11 cellular contexts compared by ENCODE assay signal in the genomic region with DNA sequence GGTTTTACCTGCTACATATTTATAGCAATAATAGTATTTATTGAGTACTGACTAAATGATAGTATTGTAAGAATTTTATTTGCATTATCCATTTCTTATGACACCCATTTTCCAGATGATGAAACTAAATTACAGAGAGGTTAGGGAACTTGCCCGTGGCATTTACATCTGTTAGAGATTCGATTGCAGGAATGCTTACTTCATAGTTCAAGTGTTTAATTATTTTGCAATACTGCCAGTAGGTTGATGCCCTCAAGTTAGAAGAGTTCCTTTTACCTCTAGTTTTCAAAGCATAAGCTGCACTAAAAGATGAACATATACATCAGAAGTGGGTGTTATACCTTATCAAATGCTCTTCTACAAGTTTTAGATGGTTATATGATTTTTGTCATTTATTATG.
"Had no signal": no experiment of that assay in that cellular context is flagged by ENCODE, and none has a peak within 500 bp of the region (broad histone marks: within the 10 kb centered on the region; RNA-seq: fewer than 3 reads in every experiment).

No MANE protein-coding gene starts in this region.

- ATAC-seq: activated CD8-positive, alpha-beta memory T cell treated with anti-CD3 and anti-CD28 coated beads, Interleukin-2, amount 10 ng/mL, durations not matched to agents 7 days and 5 days; T-cell had no signal

- H3K36me3 ChIP-seq: cardiac muscle cell, esophagus muscularis mucosa, transverse colon had no signal

- H3K27ac ChIP-seq: cardiac muscle cell, transverse colon had no signal

- H3K9me3 ChIP-seq: esophagus muscularis mucosa, transverse colon had no signal

- H3K4me1 ChIP-seq: transverse colon had no signal

- H3K4me3 ChIP-seq: cardiac muscle cell, esophagus muscularis mucosa, lung, transverse colon had no signal

- DNase-seq: activated B cell treated with CpG ODN at 0.5 μM for 24 hours; activated CD4-positive, alpha-beta memory T cell treated with anti-CD3 and anti-CD28 coated beads, Interleukin-2, amount 10 ng/mL, durations not matched to agents 7 days and 5 days; activated CD4-positive, alpha-beta T cell treated with anti-CD3 and anti-CD28 coated beads for 4 hours; activated CD8-positive, alpha-beta memory T cell treated with anti-CD3 and anti-CD28 coated beads, Interleukin-2, amount 10 ng/mL, durations not matched to agents 7 days and 5 days; amniotic stem cell; effector CD8-positive, alpha-beta T cell; T-cell; transverse colon had no signal

- H3K27me3 ChIP-seq: esophagus muscularis mucosa, transverse colon had no signal
